Comparison of ENCODE assay signal across 25 cellular contexts in genomic region chr3:153354641-153355040, GRCh38.
"Had no signal": no experiment of that assay in that cellular context is flagged by ENCODE, and none has a peak within 500 bp of the region (broad histone marks: within the 10 kb centered on the region; RNA-seq: fewer than 3 reads in every experiment).

No MANE protein-coding gene starts in this region.

- H3K36me3 Mint-ChIP-seq: memory B cell; naive B cell; natural killer cell treated with Interleukin-12 subunit alpha and Interleukin-12 subunit beta and Interleukin-15 and Interleukin-18, amount 100 ng/mL, for 72 hours; neural progenitor cell; stimulated activated memory B cell treated with anti-CD40 and anti-IgM and Interleukin-4, amounts not matched to agents 10 μg/mL and 1 μg/mL and 100 μg/mL, for 72 hours had no signal

- H3K4me1 Mint-ChIP-seq: memory B cell; naive B cell; stimulated activated memory B cell treated with anti-CD40 and anti-IgM and Interleukin-4, amounts not matched to agents 10 μg/mL and 1 μg/mL and 100 μg/mL, for 72 hours had no signal

- H3K27ac Mint-ChIP-seq: memory B cell; mesothelial cell of epicardium; naive B cell; natural killer cell treated with Interleukin-12 subunit alpha and Interleukin-12 subunit beta and Interleukin-15 and Interleukin-18, amount 100 ng/mL, for 72 hours; neural progenitor cell; stimulated activated memory B cell treated with anti-CD40 and anti-IgM and Interleukin-4, amounts not matched to agents 10 μg/mL and 1 μg/mL and 100 μg/mL, for 72 hours had no signal

- H3K4me3 ChIP-seq: dorsolateral prefrontal cortex, esophagus muscularis mucosa, lung, mucosa of descending colon, neural progenitor cell, prostate gland, right atrium auricular region, smooth muscle cell, thoracic aorta, tibial nerve, upper lobe of right lung, uterus had no signal

- DNase-seq: dorsolateral prefrontal cortex; effector CD4-positive, alpha-beta T cell; kidney; mucosa of descending colon; naive B cell; stimulated activated CD4-positive, alpha-beta T cell treated with anti-CD3 and anti-CD28 coated beads, Interleukin-2, amount 100 ng/mL, for 24 hours; stimulated activated CD4-positive, alpha-beta T cell treated with anti-CD3 and anti-CD28 coated beads, Interleukin-4, amount 100 ng/mL, for 4 hours; stimulated activated naive CD8-positive, alpha-beta T cell treated with anti-CD3 and anti-CD28 coated beads, Interleukin-15, Interleukin-2, amounts not matched to agents 100 U/mL and 50 U/mL, for 24 hours; substantia nigra; upper lobe of right lung; uterus had no signal

- ATAC-seq: left lobe of liver; mucosa of descending colon; natural killer cell treated with Interleukin-12 subunit alpha and Interleukin-12 subunit beta and Interleukin-15 and Interleukin-18, amount 100 ng/mL, for 72 hours; sciatic nerve; stimulated activated memory B cell treated with anti-CD40 and anti-IgM and Interleukin-4, amounts not matched to agents 10 μg/mL and 1 μg/mL and 100 μg/mL, for 72 hours; stimulated activated naive CD8-positive, alpha-beta T cell treated with anti-CD3 and anti-CD28 coated beads, Interleukin-15, Interleukin-2, amounts not matched to agents 100 U/mL and 50 U/mL, for 24 hours; upper lobe of right lung had no signal

- H3K9me3 Mint-ChIP-seq: memory B cell; naive B cell; natural killer cell treated with Interleukin-12 subunit alpha and Interleukin-12 subunit beta and Interleukin-15 and Interleukin-18, amount 100 ng/mL, for 72 hours; neural progenitor cell; stimulated activated memory B cell treated with anti-CD40 and anti-IgM and Interleukin-4, amounts not matched to agents 10 μg/mL and 1 μg/mL and 100 μg/mL, for 72 hours had no signal

- H3K4me3 Mint-ChIP-seq: memory B cell; mesothelial cell of epicardium; natural killer cell treated with Interleukin-12 subunit alpha and Interleukin-12 subunit beta and Interleukin-15 and Interleukin-18, amount 100 ng/mL, for 72 hours; neural progenitor cell; stimulated activated memory B cell treated with anti-CD40 and anti-IgM and Interleukin-4, amounts not matched to agents 10 μg/mL and 1 μg/mL and 100 μg/mL, for 72 hours had no signal

- H3K27me3 Mint-ChIP-seq: memory B cell; natural killer cell treated with Interleukin-12 subunit alpha and Interleukin-12 subunit beta and Interleukin-15 and Interleukin-18, amount 100 ng/mL, for 72 hours had no signal
